Comparison of ENCODE assay signal across 8 cellular contexts in genomic region chr3:10702961-10703740, GRCh38.
DNase-seq lines count a peak whose midpoint lies in the region; ATAC-seq, FAIRE-seq and TF ChIP-seq lines count a peak whose summit lies in the region.
"Had no signal": no experiment of that assay in that cellular context is flagged by ENCODE, and none has a peak within 500 bp of the region (broad histone marks: within the 10 kb centered on the region; RNA-seq: fewer than 3 reads in every experiment).

No MANE protein-coding gene starts in this region.

- no peak for FAIRE-seq in GM12891 (lab: Jason Lieb, UNC)

- peaks cover 36% of the 10 kb centered on the region for H3K27me3 ChIP-seq in HUES48 (ENCODE audit: control insufficient read depth, insufficient read depth, low read length)

- no peak overlapping the region for H3K9ac ChIP-seq in HUES48 (ENCODE audit: low read depth, low read length)

- H3K9me3 ChIP-seq in HUES48 (ENCODE audit: control insufficient read depth, insufficient read depth, low read length): no peaks in the 10 kb centered on the region

- H3K4me3 ChIP-seq in HUES48 (ENCODE audit: low read depth, low read length): peak overlapping the region; percentile 51

- peak; percentile 16 for DNase-seq in EH (ENCODE audit: low read depth)
- DNase-seq in medulla oblongata (ENCODE audit: extremely low spot score): peak; percentile 14
- DNase-seq in T-helper 9 cell: no peak
- no peak for DNase-seq in GM12891 (ENCODE audit: insufficient read length, low spot score)
- DNase-seq: NCI-H226 had no signal

- peak; percentile 55 for ATAC-seq in activated T-helper 17 cell treated with anti-CD3 and anti-CD28 coated beads, Interleukin-2, amount 50 U/mL, for 72 hours (replicated peaks)
- ATAC-seq in HG03342 (IDR thresholded peaks at IDR 0.05; ENCODE audit: unreplicated experiment): no peak

- no peak overlapping the region for H3K4me3 Mint-ChIP-seq in activated T-helper 17 cell treated with anti-CD3 and anti-CD28 coated beads, Interleukin-2, amount 50 U/mL, for 72 hours

- no peaks in the 10 kb centered on the region for H3K4me1 Mint-ChIP-seq in activated T-helper 17 cell treated with anti-CD3 and anti-CD28 coated beads, Interleukin-2, amount 50 U/mL, for 72 hours

- H3K36me3 ChIP-seq in HUES48 (ENCODE audit: control insufficient read depth, insufficient read depth, low read length): no peaks in the 10 kb centered on the region

- no peak for TF ChIP-seq POLR2A in GM12891 (IDR thresholded peaks at IDR 0.05; ENCODE audit: low read depth, low read length)

- no peaks in the 10 kb centered on the region; the same call in 1 of the 2 replicates for H3K4me1 ChIP-seq in HUES48 (ENCODE audit: control insufficient read depth, insufficient read depth, low read length)

- no peaks in the 10 kb centered on the region for H3K9me3 Mint-ChIP-seq in activated T-helper 17 cell treated with anti-CD3 and anti-CD28 coated beads, Interleukin-2, amount 50 U/mL, for 72 hours

- no peak overlapping the region for H3K27ac ChIP-seq in HUES48 (ENCODE audit: low read depth, low read length)

- no peaks in the 10 kb centered on the region for H3K36me3 Mint-ChIP-seq in activated T-helper 17 cell treated with anti-CD3 and anti-CD28 coated beads, Interleukin-2, amount 50 U/mL, for 72 hours (ENCODE audit: low read depth)

- H3K27ac Mint-ChIP-seq in activated T-helper 17 cell treated with anti-CD3 and anti-CD28 coated beads, Interleukin-2, amount 50 U/mL, for 72 hours: no peak overlapping the region

- H3K27me3 Mint-ChIP-seq in activated T-helper 17 cell treated with anti-CD3 and anti-CD28 coated beads, Interleukin-2, amount 50 U/mL, for 72 hours: peaks cover 54% of the 10 kb centered on the region

TF ChIP-seq in GM12891, 5 proteins besides CTCF, POLR2A, EP300 and RAD21:
- TF ChIP-seq TAF1 (IDR thresholded peaks at IDR 0.05; ENCODE audit: low read depth, low read length): no peak
- TF ChIP-seq PAX5 (IDR thresholded peaks at IDR 0.05; ENCODE audit: insufficient read depth, low read length, severe bottlenecking): no peak
- TF ChIP-seq POU2F2 (IDR thresholded peaks at IDR 0.05; ENCODE audit: low read depth, low read length): no peak
- no peak for TF ChIP-seq POLR2AphosphoS5 (IDR thresholded peaks at IDR 0.05; ENCODE audit: low read depth, low read length)
- TF ChIP-seq SPI1 (IDR thresholded peaks at IDR 0.05; ENCODE audit: low read depth, low read length): no peak

Comparison
In these comparisons a context has a peak if more than half of its experiments do, and no peak if none do; other contexts are left out.
1. DNase-seq: peak in EH (single experiment) and medulla oblongata (single experiment); none in T-helper 9 cell (single experiment) and GM12891 (single experiment).